In the genomic region with DNA sequence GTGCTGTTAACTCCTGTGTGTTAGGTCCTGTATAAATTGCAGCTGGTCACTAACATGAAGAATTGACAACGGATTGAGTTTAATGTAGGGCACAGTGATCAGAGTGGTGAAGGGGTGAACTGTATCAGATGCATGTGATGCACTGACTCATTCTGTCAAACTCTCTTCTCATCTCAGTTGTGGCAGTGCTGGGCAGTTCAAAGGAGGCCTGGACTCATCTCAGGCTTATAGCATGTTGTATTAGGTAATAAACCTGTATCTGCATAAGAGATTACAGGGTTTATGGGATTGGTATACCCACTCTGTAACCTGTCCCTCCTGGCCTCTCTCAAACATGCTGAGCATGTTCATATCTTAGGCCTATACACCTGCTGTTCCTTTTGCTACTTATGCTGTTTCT, we compare ENCODE assay signal across 17 cellular contexts. TPM values are rescaled to one million over a fixed set of nuclear protein-coding genes. Genes with fewer than 3 reads are reported as not detected.
DNase-seq lines count a peak whose midpoint lies in the region; ATAC-seq lines count a peak whose summit lies in the region.
"Had no signal": no experiment of that assay in that cellular context is flagged by ENCODE, and none has a peak within 500 bp of the region (broad histone marks: within the 10 kb centered on the region; RNA-seq: fewer than 3 reads in every experiment).

No MANE protein-coding gene starts in this region.

- no peak overlapping the region for H3K4me3 Mint-ChIP-seq in activated CD8-positive, alpha-beta T cell treated with anti-CD3 and anti-CD28 coated beads, Interleukin-2, amount 10 ng/mL, durations not matched to agents 7 days and 5 days
- H3K4me3 Mint-ChIP-seq in naive thymus-derived CD4-positive, alpha-beta T cell = peak overlapping the region in 2 of 10 donors; percentile 50 to 67
- H3K4me3 Mint-ChIP-seq: GM23338, IgD-negative memory B cell had no signal

- no peak overlapping the region for H3K4me3 ChIP-seq in naive thymus-derived CD4-positive, alpha-beta T cell (ENCODE audit: low read length)
- H3K4me3 ChIP-seq: A549, GM23338 had no signal

- H3K27me3 Mint-ChIP-seq in activated CD8-positive, alpha-beta T cell treated with anti-CD3 and anti-CD28 coated beads, Interleukin-2, amount 10 ng/mL, durations not matched to agents 7 days and 5 days (ENCODE audit: low read depth) = no peaks in the 10 kb centered on the region
- H3K27me3 Mint-ChIP-seq in naive thymus-derived CD4-positive, alpha-beta T cell = peaks cover 0 to 9% (median 0%) of the 10 kb centered on the region in 5 donors

- peaks cover 28 to 54% of the 10 kb centered on the region in 2 donors for H3K36me3 Mint-ChIP-seq in activated naive CD4-positive, alpha-beta T cell treated with anti-CD3 and anti-CD28 coated beads, Interleukin-2, amount 50 U/mL, for 72 hours
- peaks cover 20% of the 10 kb centered on the region for H3K36me3 Mint-ChIP-seq in activated CD8-positive, alpha-beta T cell treated with anti-CD3 and anti-CD28 coated beads, Interleukin-2, amount 10 ng/mL, durations not matched to agents 7 days and 5 days (ENCODE audit: low read depth)
- peaks cover 7 to 66% (median 19%) of the 10 kb centered on the region in 5 donors for H3K36me3 Mint-ChIP-seq in naive thymus-derived CD4-positive, alpha-beta T cell

- peak; percentile 51 to 56 for ATAC-seq in activated naive CD4-positive, alpha-beta T cell treated with anti-CD3 and anti-CD28 coated beads, Interleukin-2, amount 50 U/mL, for 72 hours
- peak; percentile 39 for ATAC-seq in activated CD8-positive, alpha-beta T cell treated with anti-CD3 and anti-CD28 coated beads, Interleukin-2, amount 10 ng/mL, durations not matched to agents 7 days and 5 days
- ATAC-seq in naive thymus-derived CD4-positive, alpha-beta T cell = no peak
- ATAC-seq: A549, GM23338 had no signal

- H3K27ac ChIP-seq in naive thymus-derived CD4-positive, alpha-beta T cell (ENCODE audit: low read depth, low read length) = no peak overlapping the region
- H3K27ac ChIP-seq: A549 had no signal

- H3K36me3 ChIP-seq in naive thymus-derived CD4-positive, alpha-beta T cell (ENCODE audit: control insufficient read depth in 2 of 3, insufficient read depth in 3 of 3, low read length in 3 of 3) = no peaks in the 10 kb centered on the region

- CTCF ChIA-PET in activated CD8-positive, alpha-beta T cell treated with anti-CD3 and anti-CD28 coated beads, Interleukin-2, amount 10 ng/mL, durations not matched to agents 7 days and 5 days (lab: Charles Lee) = interaction anchor here (1.3 kb wide), 1 partner anchor 10 kb away, joined by 4 read pairs; no protein-coding TSS in a partner anchor
- CTCF ChIA-PET in naive thymus-derived CD4-positive, alpha-beta T cell (lab: Charles Lee) = interaction anchor here (1.1 kb wide), 1 partner anchor 34 kb away, joined by 3 read pairs; no protein-coding TSS in a partner anchor

- H3K9me3 ChIP-seq in naive thymus-derived CD4-positive, alpha-beta T cell (ENCODE audit: control insufficient read depth in 2 of 3, low read length in 3 of 3) = no peaks in the 10 kb centered on the region
- H3K9me3 ChIP-seq: A549 had no signal

- no peak for DNase-seq in activated naive CD4-positive, alpha-beta T cell treated with anti-CD3 and anti-CD28 coated beads, Interleukin-2, amount 50 U/mL, for 72 hours (ENCODE audit: low spot score in 2 of 2)
- no peak for DNase-seq in activated naive CD4-positive, alpha-beta T cell treated with anti-CD3 and anti-CD28 coated beads, Interleukin-2, amount 50 U/mL, for 16 hours
- no peak for DNase-seq in activated CD8-positive, alpha-beta T cell treated with anti-CD3 and anti-CD28 coated beads, Interleukin-2, amount 10 ng/mL, durations not matched to agents 7 days and 5 days
- no peak for DNase-seq in naive thymus-derived CD4-positive, alpha-beta T cell
- no peak for DNase-seq in iPS-NIHi11 (ENCODE audit: low spot score)
- DNase-seq in DMS114 treated with DMSO at 0.1 percent for 48 hours (lab: John Stamatoyannopoulos, UW; ENCODE audit: unreplicated experiment) = no peak
- DNase-seq in DMS79 treated with DMSO at 0.1 percent for 48 hours (lab: John Stamatoyannopoulos, UW) = no peak
- DNase-seq: HCEC 1CT, Karpas-422, NCI-H1436, NCI-H1930, NCI-H345, NCI-H524 treated with DMSO at 0.1 percent for 48 hours, SHP77 treated with DMSO at 0.1 percent for 48 hours had no signal

- H3K4me1 Mint-ChIP-seq in activated CD8-positive, alpha-beta T cell treated with anti-CD3 and anti-CD28 coated beads, Interleukin-2, amount 10 ng/mL, durations not matched to agents 7 days and 5 days (ENCODE audit: low read depth) = peaks cover 10% of the 10 kb centered on the region
- H3K4me1 Mint-ChIP-seq in naive thymus-derived CD4-positive, alpha-beta T cell = peaks cover 11 to 58% (median 52%) of the 10 kb centered on the region in 7 donors
- H3K4me1 Mint-ChIP-seq: GM23338 had no signal

- POLR2A ChIA-PET in activated CD8-positive, alpha-beta T cell treated with anti-CD3 and anti-CD28 coated beads, Interleukin-2, amount 10 ng/mL, durations not matched to agents 7 days and 5 days (lab: Charles Lee) = no interaction called here
- POLR2A ChIA-PET in naive thymus-derived CD4-positive, alpha-beta T cell (lab: Charles Lee) = interaction anchor here (1.1 to 2.6 kb wide), 4 partner anchors 10 to 46 kb away, joined by 4 to 30 read pairs (median 9); a partner anchor contains a TSS

- H3K4me1 ChIP-seq in naive thymus-derived CD4-positive, alpha-beta T cell (ENCODE audit: control insufficient read depth in 2 of 2, insufficient read depth in 2 of 2, low read length in 2 of 2) = peaks cover 19 to 20% of the 10 kb centered on the region in 2 donors
- H3K4me1 ChIP-seq: A549 had no signal

- intact Hi-C loops in naive thymus-derived CD4-positive, alpha-beta T cell (cut with micrococcal nuclease) = loop anchor here in 1 of 2 donors (2.0 kb wide), 2 partner anchors 18 to 30 kb away; a partner anchor contains a TSS

- H3K27ac Mint-ChIP-seq in activated naive CD4-positive, alpha-beta T cell treated with anti-CD3 and anti-CD28 coated beads, Interleukin-2, amount 50 U/mL, for 72 hours = no peak overlapping the region
- no peak overlapping the region for H3K27ac Mint-ChIP-seq in activated CD8-positive, alpha-beta T cell treated with anti-CD3 and anti-CD28 coated beads, Interleukin-2, amount 10 ng/mL, durations not matched to agents 7 days and 5 days
- peak overlapping the region in 8 of 9 donors; percentile 2 to 87 (median 74) for H3K27ac Mint-ChIP-seq in naive thymus-derived CD4-positive, alpha-beta T cell
- H3K27ac Mint-ChIP-seq: GM23338, IgD-negative memory B cell had no signal

- no peaks in the 10 kb centered on the region for H3K27me3 ChIP-seq in naive thymus-derived CD4-positive, alpha-beta T cell (ENCODE audit: control insufficient read depth in 2 of 2, insufficient read depth in 2 of 2, low read length in 2 of 2)

- H3K9me3 Mint-ChIP-seq in activated naive CD4-positive, alpha-beta T cell treated with anti-CD3 and anti-CD28 coated beads, Interleukin-2, amount 50 U/mL, for 72 hours = peaks cover 6 to 37% of the 10 kb centered on the region in 2 donors
- peaks cover 22% of the 10 kb centered on the region for H3K9me3 Mint-ChIP-seq in activated CD8-positive, alpha-beta T cell treated with anti-CD3 and anti-CD28 coated beads, Interleukin-2, amount 10 ng/mL, durations not matched to agents 7 days and 5 days (ENCODE audit: insufficient read depth)
- H3K9me3 Mint-ChIP-seq in naive thymus-derived CD4-positive, alpha-beta T cell = peaks cover 0 to 44% (median 15%) of the 10 kb centered on the region in 11 donors

RNA-seq across cellular contexts. Expression of a gene that starts 12.4 kb away (rescaled TPM):
- 1 to 10 TPM; 3.2 to 9.3 TPM for total RNA-seq in activated naive CD4-positive, alpha-beta T cell treated with anti-CD3 and anti-CD28 coated beads, Interleukin-2, amount 50 U/mL, for 72 hours
- 10 to 100 TPM; 16.7 to 18.9 TPM for total RNA-seq in activated CD8-positive, alpha-beta T cell treated with anti-CD3 and anti-CD28 coated beads, Interleukin-2, amount 10 ng/mL, durations not matched to agents 7 days and 5 days
- total RNA-seq in naive thymus-derived CD4-positive, alpha-beta T cell = 10 to 100 TPM; 15.9 to 39.9 (median 31.9) TPM
- polyA plus RNA-seq in naive thymus-derived CD4-positive, alpha-beta T cell = 10 to 100 TPM; 11.1 to 11.9 TPM
- total RNA-seq: GM23338 had no signal

RNA-seq across cellular contexts. Expression of a gene that starts 29.9 kb away (rescaled TPM):
- 10 to 100 TPM; 51.3 to 79.2 TPM for total RNA-seq in activated naive CD4-positive, alpha-beta T cell treated with anti-CD3 and anti-CD28 coated beads, Interleukin-2, amount 50 U/mL, for 72 hours
- 100 to 1,000 TPM; 146 to 147 TPM for total RNA-seq in activated CD8-positive, alpha-beta T cell treated with anti-CD3 and anti-CD28 coated beads, Interleukin-2, amount 10 ng/mL, durations not matched to agents 7 days and 5 days
- total RNA-seq in naive thymus-derived CD4-positive, alpha-beta T cell = 100 to 1,000 TPM in 1 of 5 experiments, 10 to 100 TPM in 4; 17.1 to 319 (median 51.9) TPM
- polyA plus RNA-seq in naive thymus-derived CD4-positive, alpha-beta T cell = 10 to 100 TPM; 34.3 to 57.5 TPM
- total RNA-seq: GM23338 had no signal

RNA-seq across cellular contexts. Expression of a gene that starts 42.7 kb away (rescaled TPM):
- total RNA-seq in activated naive CD4-positive, alpha-beta T cell treated with anti-CD3 and anti-CD28 coated beads, Interleukin-2, amount 50 U/mL, for 72 hours = 10 to 100 TPM; 37.6 to 65.6 TPM
- 10 to 100 TPM; 30.4 to 31.2 TPM for total RNA-seq in activated CD8-positive, alpha-beta T cell treated with anti-CD3 and anti-CD28 coated beads, Interleukin-2, amount 10 ng/mL, durations not matched to agents 7 days and 5 days
- 10 to 100 TPM; 16.3 to 28.9 (median 27.6) TPM for total RNA-seq in naive thymus-derived CD4-positive, alpha-beta T cell
- 10 to 100 TPM; 23.3 to 27.4 TPM for polyA plus RNA-seq in naive thymus-derived CD4-positive, alpha-beta T cell

RNA-seq across cellular contexts. Expression of a gene that starts 42.7 kb away (rescaled TPM):
- total RNA-seq in activated naive CD4-positive, alpha-beta T cell treated with anti-CD3 and anti-CD28 coated beads, Interleukin-2, amount 50 U/mL, for 72 hours = 10 to 100 TPM; 23.7 to 27.2 TPM
- total RNA-seq in activated CD8-positive, alpha-beta T cell treated with anti-CD3 and anti-CD28 coated beads, Interleukin-2, amount 10 ng/mL, durations not matched to agents 7 days and 5 days = 10 to 100 TPM; 17.4 to 20.3 TPM
- total RNA-seq in naive thymus-derived CD4-positive, alpha-beta T cell = 10 to 100 TPM; 16.3 to 26.7 (median 21.6) TPM
- 10 to 100 TPM; 12.5 to 13.5 TPM for polyA plus RNA-seq in naive thymus-derived CD4-positive, alpha-beta T cell

Comparison
In these comparisons a context has a peak if more than half of its experiments do, and no peak if none do; other contexts are left out.
1. H3K27ac Mint-ChIP-seq: peak in naive thymus-derived CD4-positive, alpha-beta T cell (8 of 9); none in activated naive CD4-positive, alpha-beta T cell treated with anti-CD3 and anti-CD28 coated beads, Interleukin-2, amount 50 U/mL, for 72 hours (0 of 2) and activated CD8-positive, alpha-beta T cell treated with anti-CD3 and anti-CD28 coated beads, Interleukin-2, amount 10 ng/mL, durations not matched to agents 7 days and 5 days (single experiment).